In the genomic region with DNA sequence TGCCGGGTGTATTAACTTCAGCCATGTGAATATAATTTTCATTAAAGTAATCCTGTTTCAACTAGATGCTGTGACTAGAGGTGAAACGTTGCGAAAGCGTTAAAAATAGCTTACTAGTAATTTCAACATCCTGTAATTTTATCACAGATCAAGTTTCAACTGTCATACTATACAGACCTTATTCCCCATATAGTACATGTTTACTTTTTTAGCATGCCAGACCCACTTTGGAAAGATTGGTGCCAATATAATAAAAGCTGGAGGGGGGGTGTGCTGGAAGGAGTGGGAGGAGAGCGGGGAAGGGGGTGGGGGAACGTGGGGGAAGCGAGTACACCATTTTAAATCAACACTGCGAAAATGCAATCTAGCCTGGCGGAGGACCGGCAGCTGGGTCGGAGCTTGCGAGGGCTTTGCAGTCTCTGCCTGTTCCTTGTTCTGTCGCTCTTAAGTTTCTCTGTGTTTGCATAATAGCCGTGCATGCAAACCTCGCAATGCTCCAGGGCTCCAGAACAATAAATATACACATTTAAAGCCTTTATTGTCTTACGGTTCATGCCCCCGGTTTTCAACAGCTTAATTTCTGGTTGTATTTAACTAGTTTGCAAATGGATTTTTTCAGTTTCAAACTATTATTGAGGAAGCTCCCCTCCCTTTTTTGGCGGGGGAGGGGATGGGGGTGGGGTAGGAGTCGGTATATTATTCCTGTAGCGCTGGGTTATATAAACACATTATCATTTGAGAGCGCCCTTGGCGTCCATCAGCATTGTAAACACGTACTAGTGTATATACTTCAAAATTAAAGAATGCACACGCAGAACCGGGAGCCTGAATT, we compare ENCODE assay signal across 1 cellular context.
TF ChIP-seq lines count a peak whose summit lies in the region.

No MANE protein-coding gene starts in this region.

TF ChIP-seq in GM12878, 131 proteins besides CTCF, POLR2A, EP300 and RAD21 (continued from another document):
- TF ChIP-seq MYB (IDR thresholded peaks at IDR 0.05; ENCODE audit: borderline replicate concordance, low read depth, low read length) (no peak), MEF2B (IDR thresholded peaks at IDR 0.05; ENCODE audit: partially characterized antibody, poor library complexity, severe bottlenecking) (peak; percentile 34), POLR2AphosphoS5 (IDR thresholded peaks at IDR 0.05; ENCODE audit: low read length) (peak; percentile 95), JUND (IDR thresholded peaks at IDR 0.05; ENCODE audit: low read depth, low read length) (no peak), BACH1 (IDR thresholded peaks at IDR 0.05; ENCODE audit: borderline replicate concordance) (no peak), HDAC2 (IDR thresholded peaks at IDR 0.05) (no peak), MTA2 (IDR thresholded peaks at IDR 0.05; ENCODE audit: low read depth) (no peak), ETV6 (conservative IDR thresholded peaks at IDR 0.05 in 1 of 2, IDR thresholded peaks at IDR 0.05 in 1 of 2; ENCODE audit: borderline replicate concordance in 1 of 2, low read depth in 1 of 2) (no peak), NFIC (IDR thresholded peaks at IDR 0.05; ENCODE audit: low read depth, low read length) (peak; percentile 15; the same call in 1 of the 2 replicates), STAT1 (conservative IDR thresholded peaks at IDR 0.05) (no peak), HCFC1 (IDR thresholded peaks at IDR 0.05; ENCODE audit: low read length) (no peak), GATAD2B (conservative IDR thresholded peaks at IDR 0.05; ENCODE audit: low read depth) (no peak), NBN (IDR thresholded peaks at IDR 0.05) (peak; percentile 10; the same call in 1 of the 2 replicates), CHD1 (IDR thresholded peaks at IDR 0.05; ENCODE audit: low read depth, low read length) (no peak), NR2C1 (IDR thresholded peaks at IDR 0.05) (no peak), NRF1 (conservative IDR thresholded peaks at IDR 0.05; ENCODE audit: low read depth, low read length) (no peak), KAT2A (conservative IDR thresholded peaks at IDR 0.05; ENCODE audit: control insufficient read depth, low read depth, low read length) (no peak), EGR1 (IDR thresholded peaks at IDR 0.05; ENCODE audit: borderline replicate concordance in 1 of 2, low read depth in 2 of 2, low read length in 2 of 2) (0 out of 3 replicates have a peak, but pooled peaks of 1 of the 2 experiments have one; percentile 38), IKZF1 (conservative IDR thresholded peaks at IDR 0.05) (no peak), FOXM1 (IDR thresholded peaks at IDR 0.05; ENCODE audit: low read depth, low read length) (no peak; the same call in 1 of the 2 replicates), RBBP5 (conservative IDR thresholded peaks at IDR 0.05) (no peak), RB1 (IDR thresholded peaks at IDR 0.05; ENCODE audit: borderline replicate concordance) (no peak)
- TF ChIP-seq, protein P1, sequence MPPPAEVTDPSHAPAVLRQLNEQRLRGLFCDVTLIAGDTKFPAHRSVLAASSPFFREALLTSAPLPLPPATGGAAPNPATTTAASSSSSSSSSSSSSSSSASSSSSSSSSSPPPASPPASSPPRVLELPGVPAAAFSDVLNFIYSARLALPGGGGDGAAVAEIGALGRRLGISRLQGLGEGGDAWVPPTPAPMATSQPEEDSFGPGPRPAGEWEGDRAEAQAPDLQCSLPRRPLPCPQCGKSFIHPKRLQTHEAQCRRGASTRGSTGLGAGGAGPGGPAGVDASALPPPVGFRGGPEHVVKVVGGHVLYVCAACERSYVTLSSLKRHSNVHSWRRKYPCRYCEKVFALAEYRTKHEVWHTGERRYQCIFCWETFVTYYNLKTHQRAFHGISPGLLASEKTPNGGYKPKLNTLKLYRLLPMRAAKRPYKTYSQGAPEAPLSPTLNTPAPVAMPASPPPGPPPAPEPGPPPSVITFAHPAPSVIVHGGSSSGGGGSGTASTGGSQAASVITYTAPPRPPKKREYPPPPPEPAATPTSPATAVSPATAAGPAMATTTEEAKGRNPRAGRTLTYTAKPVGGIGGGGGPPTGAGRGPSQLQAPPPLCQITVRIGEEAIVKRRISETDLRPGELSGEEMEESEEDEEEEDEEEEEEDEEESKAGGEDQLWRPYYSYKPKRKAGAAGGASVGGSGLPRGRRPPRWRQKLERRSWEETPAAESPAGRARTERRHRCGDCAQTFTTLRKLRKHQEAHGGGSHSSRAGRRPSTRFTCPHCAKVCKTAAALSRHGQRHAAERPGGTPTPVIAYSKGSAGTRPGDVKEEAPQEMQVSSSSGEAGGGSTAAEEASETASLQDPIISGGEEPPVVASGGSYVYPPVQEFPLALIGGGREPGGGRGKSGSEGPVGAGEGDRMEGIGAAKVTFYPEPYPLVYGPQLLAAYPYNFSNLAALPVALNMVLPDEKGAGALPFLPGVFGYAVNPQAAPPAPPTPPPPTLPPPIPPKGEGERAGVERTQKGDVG (CRISPR knock-in tag; IDR thresholded peaks at IDR 0.05): no peak
- TF ChIP-seq, protein P2, sequence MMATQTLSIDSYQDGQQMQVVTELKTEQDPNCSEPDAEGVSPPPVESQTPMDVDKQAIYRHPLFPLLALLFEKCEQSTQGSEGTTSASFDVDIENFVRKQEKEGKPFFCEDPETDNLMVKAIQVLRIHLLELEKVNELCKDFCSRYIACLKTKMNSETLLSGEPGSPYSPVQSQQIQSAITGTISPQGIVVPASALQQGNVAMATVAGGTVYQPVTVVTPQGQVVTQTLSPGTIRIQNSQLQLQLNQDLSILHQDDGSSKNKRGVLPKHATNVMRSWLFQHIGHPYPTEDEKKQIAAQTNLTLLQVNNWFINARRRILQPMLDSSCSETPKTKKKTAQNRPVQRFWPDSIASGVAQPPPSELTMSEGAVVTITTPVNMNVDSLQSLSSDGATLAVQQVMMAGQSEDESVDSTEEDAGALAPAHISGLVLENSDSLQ (IDR thresholded peaks at IDR 0.05): 0 out of 2 replicates have a peak, but pooled peaks have one; percentile 4
- TF ChIP-seq, protein P3, sequence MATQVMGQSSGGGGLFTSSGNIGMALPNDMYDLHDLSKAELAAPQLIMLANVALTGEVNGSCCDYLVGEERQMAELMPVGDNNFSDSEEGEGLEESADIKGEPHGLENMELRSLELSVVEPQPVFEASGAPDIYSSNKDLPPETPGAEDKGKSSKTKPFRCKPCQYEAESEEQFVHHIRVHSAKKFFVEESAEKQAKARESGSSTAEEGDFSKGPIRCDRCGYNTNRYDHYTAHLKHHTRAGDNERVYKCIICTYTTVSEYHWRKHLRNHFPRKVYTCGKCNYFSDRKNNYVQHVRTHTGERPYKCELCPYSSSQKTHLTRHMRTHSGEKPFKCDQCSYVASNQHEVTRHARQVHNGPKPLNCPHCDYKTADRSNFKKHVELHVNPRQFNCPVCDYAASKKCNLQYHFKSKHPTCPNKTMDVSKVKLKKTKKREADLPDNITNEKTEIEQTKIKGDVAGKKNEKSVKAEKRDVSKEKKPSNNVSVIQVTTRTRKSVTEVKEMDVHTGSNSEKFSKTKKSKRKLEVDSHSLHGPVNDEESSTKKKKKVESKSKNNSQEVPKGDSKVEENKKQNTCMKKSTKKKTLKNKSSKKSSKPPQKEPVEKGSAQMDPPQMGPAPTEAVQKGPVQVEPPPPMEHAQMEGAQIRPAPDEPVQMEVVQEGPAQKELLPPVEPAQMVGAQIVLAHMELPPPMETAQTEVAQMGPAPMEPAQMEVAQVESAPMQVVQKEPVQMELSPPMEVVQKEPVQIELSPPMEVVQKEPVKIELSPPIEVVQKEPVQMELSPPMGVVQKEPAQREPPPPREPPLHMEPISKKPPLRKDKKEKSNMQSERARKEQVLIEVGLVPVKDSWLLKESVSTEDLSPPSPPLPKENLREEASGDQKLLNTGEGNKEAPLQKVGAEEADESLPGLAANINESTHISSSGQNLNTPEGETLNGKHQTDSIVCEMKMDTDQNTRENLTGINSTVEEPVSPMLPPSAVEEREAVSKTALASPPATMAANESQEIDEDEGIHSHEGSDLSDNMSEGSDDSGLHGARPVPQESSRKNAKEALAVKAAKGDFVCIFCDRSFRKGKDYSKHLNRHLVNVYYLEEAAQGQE (IDR thresholded peaks at IDR 0.05; ENCODE audit: low read depth, low read length): no peak
- TF ChIP-seq, protein P4, sequence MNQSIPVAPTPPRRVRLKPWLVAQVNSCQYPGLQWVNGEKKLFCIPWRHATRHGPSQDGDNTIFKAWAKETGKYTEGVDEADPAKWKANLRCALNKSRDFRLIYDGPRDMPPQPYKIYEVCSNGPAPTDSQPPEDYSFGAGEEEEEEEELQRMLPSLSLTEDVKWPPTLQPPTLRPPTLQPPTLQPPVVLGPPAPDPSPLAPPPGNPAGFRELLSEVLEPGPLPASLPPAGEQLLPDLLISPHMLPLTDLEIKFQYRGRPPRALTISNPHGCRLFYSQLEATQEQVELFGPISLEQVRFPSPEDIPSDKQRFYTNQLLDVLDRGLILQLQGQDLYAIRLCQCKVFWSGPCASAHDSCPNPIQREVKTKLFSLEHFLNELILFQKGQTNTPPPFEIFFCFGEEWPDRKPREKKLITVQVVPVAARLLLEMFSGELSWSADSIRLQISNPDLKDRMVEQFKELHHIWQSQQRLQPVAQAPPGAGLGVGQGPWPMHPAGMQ (IDR thresholded peaks at IDR 0.05; ENCODE audit: borderline replicate concordance): no peak
- TF ChIP-seq, protein P5, sequence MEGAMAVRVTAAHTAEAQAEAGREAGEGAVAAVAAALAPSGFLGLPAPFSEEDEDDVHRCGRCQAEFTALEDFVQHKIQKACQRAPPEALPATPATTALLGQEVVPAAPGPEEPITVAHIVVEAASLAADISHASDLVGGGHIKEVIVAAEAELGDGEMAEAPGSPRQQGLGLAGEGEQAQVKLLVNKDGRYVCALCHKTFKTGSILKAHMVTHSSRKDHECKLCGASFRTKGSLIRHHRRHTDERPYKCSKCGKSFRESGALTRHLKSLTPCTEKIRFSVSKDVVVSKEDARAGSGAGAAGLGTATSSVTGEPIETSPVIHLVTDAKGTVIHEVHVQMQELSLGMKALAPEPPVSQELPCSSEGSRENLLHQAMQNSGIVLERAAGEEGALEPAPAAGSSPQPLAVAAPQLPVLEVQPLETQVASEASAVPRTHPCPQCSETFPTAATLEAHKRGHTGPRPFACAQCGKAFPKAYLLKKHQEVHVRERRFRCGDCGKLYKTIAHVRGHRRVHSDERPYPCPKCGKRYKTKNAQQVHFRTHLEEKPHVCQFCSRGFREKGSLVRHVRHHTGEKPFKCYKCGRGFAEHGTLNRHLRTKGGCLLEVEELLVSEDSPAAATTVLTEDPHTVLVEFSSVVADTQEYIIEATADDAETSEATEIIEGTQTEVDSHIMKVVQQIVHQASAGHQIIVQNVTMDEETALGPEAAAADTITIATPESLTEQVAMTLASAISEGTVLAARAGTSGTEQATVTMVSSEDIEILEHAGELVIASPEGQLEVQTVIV (IDR thresholded peaks at IDR 0.05; ENCODE audit: borderline replicate concordance, partially characterized antibody): no peak
- TF ChIP-seq, protein P6, sequence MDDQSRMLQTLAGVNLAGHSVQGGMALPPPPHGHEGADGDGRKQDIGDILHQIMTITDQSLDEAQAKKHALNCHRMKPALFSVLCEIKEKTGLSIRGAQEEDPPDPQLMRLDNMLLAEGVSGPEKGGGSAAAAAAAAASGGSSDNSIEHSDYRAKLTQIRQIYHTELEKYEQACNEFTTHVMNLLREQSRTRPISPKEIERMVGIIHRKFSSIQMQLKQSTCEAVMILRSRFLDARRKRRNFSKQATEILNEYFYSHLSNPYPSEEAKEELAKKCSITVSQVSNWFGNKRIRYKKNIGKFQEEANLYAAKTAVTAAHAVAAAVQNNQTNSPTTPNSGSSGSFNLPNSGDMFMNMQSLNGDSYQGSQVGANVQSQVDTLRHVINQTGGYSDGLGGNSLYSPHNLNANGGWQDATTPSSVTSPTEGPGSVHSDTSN (IDR thresholded peaks at IDR 0.05; ENCODE audit: insufficient replicate concordance, low read depth, low read length): no peak
- TF ChIP-seq, protein P7, sequence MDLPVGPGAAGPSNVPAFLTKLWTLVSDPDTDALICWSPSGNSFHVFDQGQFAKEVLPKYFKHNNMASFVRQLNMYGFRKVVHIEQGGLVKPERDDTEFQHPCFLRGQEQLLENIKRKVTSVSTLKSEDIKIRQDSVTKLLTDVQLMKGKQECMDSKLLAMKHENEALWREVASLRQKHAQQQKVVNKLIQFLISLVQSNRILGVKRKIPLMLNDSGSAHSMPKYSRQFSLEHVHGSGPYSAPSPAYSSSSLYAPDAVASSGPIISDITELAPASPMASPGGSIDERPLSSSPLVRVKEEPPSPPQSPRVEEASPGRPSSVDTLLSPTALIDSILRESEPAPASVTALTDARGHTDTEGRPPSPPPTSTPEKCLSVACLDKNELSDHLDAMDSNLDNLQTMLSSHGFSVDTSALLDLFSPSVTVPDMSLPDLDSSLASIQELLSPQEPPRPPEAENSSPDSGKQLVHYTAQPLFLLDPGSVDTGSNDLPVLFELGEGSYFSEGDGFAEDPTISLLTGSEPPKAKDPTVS (IDR thresholded peaks at IDR 0.05; ENCODE audit: low read depth, low read length): no peak
